ENCODE assay signal across 18 cellular contexts in the genomic region with DNA sequence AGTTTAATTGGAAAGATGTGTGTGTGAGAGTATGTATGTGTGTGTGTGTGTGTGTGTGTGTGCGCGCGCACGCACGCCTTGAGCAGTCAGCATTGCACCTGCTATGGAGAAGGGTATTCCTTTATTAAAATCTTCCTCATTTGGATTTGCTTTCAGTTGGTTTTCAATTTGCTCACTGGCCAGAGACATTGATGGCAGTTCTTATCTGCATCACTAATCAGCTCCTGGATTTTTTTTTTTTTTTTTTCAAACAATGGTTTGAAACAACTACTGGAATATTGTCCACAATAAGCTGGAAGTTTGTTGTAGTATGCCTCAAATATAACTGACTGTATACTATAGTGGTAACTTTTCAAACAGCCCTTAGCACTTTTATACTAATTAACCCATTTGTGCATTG.
"Had no signal": no experiment of that assay in that cellular context is flagged by ENCODE, and none has a peak within 500 bp of the region (broad histone marks: within the 10 kb centered on the region; RNA-seq: fewer than 3 reads in every experiment).

No MANE protein-coding gene starts in this region.

- H3K27ac ChIP-seq: gastroesophageal sphincter, lower lobe of right lung, right atrium auricular region, vagina had no signal

- H3K4me1 ChIP-seq: lower lobe of right lung, right atrium auricular region, vagina had no signal

- H3K4me3 ChIP-seq: gastroesophageal sphincter, heart right ventricle, lower lobe of right lung, right atrium auricular region, tibial artery, vagina had no signal

- H3K9me3 Mint-ChIP-seq: activated CD4-positive, alpha-beta T cell treated with anti-CD3 and anti-CD28 coated beads, Interleukin-2, amount 10 ng/mL, durations not matched to agents 7 days and 5 days; effector memory CD8-positive, alpha-beta T cell; T-cell; WTC11 had no signal

- H3K27me3 Mint-ChIP-seq: activated CD4-positive, alpha-beta T cell treated with anti-CD3 and anti-CD28 coated beads, Interleukin-2, amount 10 ng/mL, durations not matched to agents 7 days and 5 days; effector memory CD8-positive, alpha-beta T cell; T-cell had no signal

- H3K4me1 Mint-ChIP-seq: WTC11 had no signal

- ATAC-seq: effector memory CD8-positive, alpha-beta T cell; gastroesophageal sphincter; left cardiac atrium; lower lobe of right lung; WTC11 had no signal

- H3K27ac Mint-ChIP-seq: activated CD4-positive, alpha-beta T cell treated with anti-CD3 and anti-CD28 coated beads, Interleukin-2, amount 10 ng/mL, durations not matched to agents 7 days and 5 days; WTC11 had no signal

- H3K4me3 Mint-ChIP-seq: activated CD4-positive, alpha-beta T cell treated with anti-CD3 and anti-CD28 coated beads, Interleukin-2, amount 10 ng/mL, durations not matched to agents 7 days and 5 days; effector memory CD8-positive, alpha-beta T cell; WTC11 had no signal

- FAIRE-seq: bronchial epithelial cell had no signal

- H3K27me3 ChIP-seq: gastroesophageal sphincter, heart right ventricle, right atrium auricular region, tibial artery, vagina had no signal

- DNase-seq: activated CD4-positive, alpha-beta T cell treated with anti-CD3 and anti-CD28 coated beads, Interleukin-2, amount 10 ng/mL, durations not matched to agents 7 days and 5 days; activated CD8-positive, alpha-beta memory T cell treated with anti-CD3 and anti-CD28 coated beads, Interleukin-2, amount 50 U/mL, for 48 hours; activated naive CD4-positive, alpha-beta T cell; effector memory CD8-positive, alpha-beta T cell; erythroblast; heart right ventricle; left cardiac atrium; lower lobe of right lung; posterior cingulate gyrus; small intestine; stimulated activated CD4-positive, alpha-beta T cell treated with anti-CD3 and anti-CD28 coated beads, Interleukin-4, amount 100 ng/mL, for 24 hours; T-cell; tibial artery had no signal

- H3K9me3 ChIP-seq: gastroesophageal sphincter, heart right ventricle, lower lobe of right lung, right atrium auricular region, tibial artery, vagina had no signal
